In the genomic region with DNA sequence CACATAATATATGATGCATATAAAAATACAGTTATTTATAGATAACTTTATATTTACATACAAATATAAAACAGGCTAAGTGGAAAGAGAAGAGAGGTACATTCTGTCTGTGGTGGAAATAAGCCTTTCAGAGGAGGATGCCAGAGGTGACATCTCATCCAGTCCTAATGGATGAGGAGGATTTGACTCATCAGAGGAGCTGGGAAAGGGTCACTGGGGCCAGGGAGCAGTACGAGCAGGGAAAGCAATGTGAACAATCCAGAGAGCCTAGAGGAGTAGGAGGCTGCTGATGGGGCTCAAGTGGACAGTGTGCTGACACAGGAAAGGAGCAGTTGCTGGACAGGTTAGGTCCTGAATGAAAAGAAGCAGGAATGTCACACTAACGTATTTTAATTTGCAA, we compare ENCODE assay signal across 11 cellular contexts. TPM values are rescaled to one million over a fixed set of nuclear protein-coding genes. Genes with fewer than 3 reads are reported as not detected.
DNase-seq lines count a peak whose midpoint lies in the region; ATAC-seq and TF ChIP-seq lines count a peak whose summit lies in the region.
"Had no signal": no experiment of that assay in that cellular context is flagged by ENCODE, and none has a peak within 500 bp of the region (broad histone marks: within the 10 kb centered on the region; RNA-seq: fewer than 3 reads in every experiment).

No MANE protein-coding gene starts in this region.

- in situ Hi-C loops in GM23248 (cut with MboI), result no loop called here

- no peaks in the 10 kb centered on the region for H3K27me3 Mint-ChIP-seq in type B pancreatic cell

- no peaks in the 10 kb centered on the region for H3K4me1 Mint-ChIP-seq in type B pancreatic cell (ENCODE audit: unreplicated experiment)
- H3K4me1 Mint-ChIP-seq: activated naive CD8-positive, alpha-beta T cell treated with anti-CD3 and anti-CD28 coated beads, Interleukin-2, amount 10 ng/mL, durations not matched to agents 7 days and 5 days had no signal

- H3K79me2 ChIP-seq in GM23248 (ENCODE audit: insufficient read depth), result no peaks in the 10 kb centered on the region
- H3K79me2 ChIP-seq in fibroblast of lung (ENCODE audit: control insufficient read depth, insufficient read depth, low read length), result no peaks in the 10 kb centered on the region

- H3K4me3 Mint-ChIP-seq in type B pancreatic cell, result no peak overlapping the region
- H3K4me3 Mint-ChIP-seq: activated naive CD8-positive, alpha-beta T cell treated with anti-CD3 and anti-CD28 coated beads, Interleukin-2, amount 10 ng/mL, durations not matched to agents 7 days and 5 days had no signal

- H3K4me2 ChIP-seq in GM23248 (ENCODE audit: unreplicated experiment) (peak overlapping the region; percentile 43), fibroblast of lung (ENCODE audit: extremely low read depth, insufficient read depth, low read length) (peak overlapping the region; percentile 38)

- peaks cover 23% of the 10 kb centered on the region for H3F3A ChIP-seq in GM23248 (ENCODE audit: insufficient read depth)

- peak overlapping the region; percentile 75 for H3K27ac ChIP-seq in GM23248
- H3K27ac ChIP-seq in fibroblast of lung (ENCODE audit: insufficient read depth, low read length), result peak overlapping the region; percentile 37

- H3K36me3 ChIP-seq in GM23248 (ENCODE audit: low read depth), result no peaks in the 10 kb centered on the region
- H3K36me3 ChIP-seq in fibroblast of lung (ENCODE audit: control insufficient read depth, insufficient read depth, low read length), result no peaks in the 10 kb centered on the region

- H3K4me1 ChIP-seq in GM23248 (ENCODE audit: insufficient read depth) (peaks cover 47% of the 10 kb centered on the region), fibroblast of lung (ENCODE audit: control insufficient read depth, extremely low read depth, insufficient read depth, low read length) (peaks cover 6% of the 10 kb centered on the region)

- H3K9me2 ChIP-seq in GM23248 (ENCODE audit: insufficient read depth), result no peaks in the 10 kb centered on the region

- ATAC-seq in SK-N-SH treated with all-trans-retinoic acid at 6 μM for 48 hours, result peak; percentile 91
- ATAC-seq in GM18870 (IDR thresholded peaks at IDR 0.05; ENCODE audit: unreplicated experiment), result no peak

- H2AFZ ChIP-seq in GM23248, result no peak overlapping the region
- H2AFZ ChIP-seq in fibroblast of lung (ENCODE audit: low read length), result no peak overlapping the region

- no peak overlapping the region for H3K27ac Mint-ChIP-seq in type B pancreatic cell
- H3K27ac Mint-ChIP-seq: activated naive CD8-positive, alpha-beta T cell treated with anti-CD3 and anti-CD28 coated beads, Interleukin-2, amount 10 ng/mL, durations not matched to agents 7 days and 5 days had no signal

- H3K36me3 Mint-ChIP-seq in type B pancreatic cell, result no peaks in the 10 kb centered on the region
- H3K36me3 Mint-ChIP-seq: activated naive CD8-positive, alpha-beta T cell treated with anti-CD3 and anti-CD28 coated beads, Interleukin-2, amount 10 ng/mL, durations not matched to agents 7 days and 5 days had no signal

- DNase-seq in GM23248 (peak; percentile 93), fibroblast of lung (ENCODE audit: low read depth in 2 of 2) (peak; percentile 70 to 95), renal cortical epithelial cell (ENCODE audit: low read depth) (peak; percentile 71), occipital lobe (lab: John Stamatoyannopoulos, UW) (no peak), type B pancreatic cell (ENCODE audit: extremely low spot score, unreplicated experiment) (no peak)
- no peak for DNase-seq in activated naive CD4-positive, alpha-beta T cell treated with Interleukin-2 at 50 U/mL for 16 hours
- DNase-seq: activated naive CD8-positive, alpha-beta T cell treated with anti-CD3 and anti-CD28 coated beads, Interleukin-2, amount 10 ng/mL, durations not matched to agents 7 days and 5 days; NCI-H2227 treated with DMSO at 0.1 percent for 48 hours; T-helper 9 cell had no signal

- H3K9ac ChIP-seq in GM23248, result 0 out of 2 replicates have a peak overlapping the region, but pooled peaks have one; percentile 39
- no peak overlapping the region for H3K9ac ChIP-seq in fibroblast of lung (ENCODE audit: insufficient read depth, low read length)

- H3K4me3 ChIP-seq in GM23248, result 0 out of 2 replicates have a peak overlapping the region, but pooled peaks have one; percentile 8
- no peak overlapping the region for H3K4me3 ChIP-seq in fibroblast of lung (replicated peaks in 1 of 4; ENCODE audit: control extremely low read depth in 1 of 4, insufficient read depth in 1 of 4, low read depth in 3 of 4, low read length in 4 of 4)

- no peaks in the 10 kb centered on the region for H3K9me3 Mint-ChIP-seq in type B pancreatic cell
- H3K9me3 Mint-ChIP-seq: activated naive CD8-positive, alpha-beta T cell treated with anti-CD3 and anti-CD28 coated beads, Interleukin-2, amount 10 ng/mL, durations not matched to agents 7 days and 5 days had no signal

- 2 to 4% methylated on average over 2 of the region's 2 CpGs for WGBS in GM23248 (ENCODE audit: low coverage in 1 of 2, low lambda C conversion rate in 2 of 2, missing lambda C conversion rate in 2 of 2), 2 experiments

- H3K27me3 ChIP-seq in GM23248 (replicated peaks; ENCODE audit: insufficient read depth), result no peaks in the 10 kb centered on the region
- no peaks in the 10 kb centered on the region for H3K27me3 ChIP-seq in fibroblast of lung (ENCODE audit: control insufficient read depth, insufficient read depth, low read length)

- TF ChIP-seq CTCF in fibroblast of lung (conservative IDR thresholded peaks at IDR 0.05 in 1 of 2, IDR thresholded peaks at IDR 0.05 in 1 of 2; ENCODE audit: low read depth in 1 of 2, low read length in 2 of 2), result no peak
- no peak for TF ChIP-seq CTCF in type B pancreatic cell (conservative IDR thresholded peaks at IDR 0.05)

- H4K20me1 ChIP-seq in GM23248 (ENCODE audit: insufficient read depth), result no peaks in the 10 kb centered on the region
- no peaks in the 10 kb centered on the region for H4K20me1 ChIP-seq in fibroblast of lung (ENCODE audit: control insufficient read depth, extremely low read depth, insufficient read depth, low read length)

- H3K9me3 ChIP-seq in GM23248 (ENCODE audit: low read depth), result no peaks in the 10 kb centered on the region
- no peaks in the 10 kb centered on the region for H3K9me3 ChIP-seq in fibroblast of lung (ENCODE audit: control insufficient read depth, insufficient read depth, low read depth, low read length)

TF ChIP-seq in SK-N-SH treated with all-trans-retinoic acid at 6 μM for 48 hours, 23 proteins besides CTCF, POLR2A, EP300 and RAD21 (continues in another document):
- TF ChIP-seq SNAI2 (CRISPR knock-in tag; IDR thresholded peaks at IDR 0.05), result no peak
- TF ChIP-seq, protein P1, sequence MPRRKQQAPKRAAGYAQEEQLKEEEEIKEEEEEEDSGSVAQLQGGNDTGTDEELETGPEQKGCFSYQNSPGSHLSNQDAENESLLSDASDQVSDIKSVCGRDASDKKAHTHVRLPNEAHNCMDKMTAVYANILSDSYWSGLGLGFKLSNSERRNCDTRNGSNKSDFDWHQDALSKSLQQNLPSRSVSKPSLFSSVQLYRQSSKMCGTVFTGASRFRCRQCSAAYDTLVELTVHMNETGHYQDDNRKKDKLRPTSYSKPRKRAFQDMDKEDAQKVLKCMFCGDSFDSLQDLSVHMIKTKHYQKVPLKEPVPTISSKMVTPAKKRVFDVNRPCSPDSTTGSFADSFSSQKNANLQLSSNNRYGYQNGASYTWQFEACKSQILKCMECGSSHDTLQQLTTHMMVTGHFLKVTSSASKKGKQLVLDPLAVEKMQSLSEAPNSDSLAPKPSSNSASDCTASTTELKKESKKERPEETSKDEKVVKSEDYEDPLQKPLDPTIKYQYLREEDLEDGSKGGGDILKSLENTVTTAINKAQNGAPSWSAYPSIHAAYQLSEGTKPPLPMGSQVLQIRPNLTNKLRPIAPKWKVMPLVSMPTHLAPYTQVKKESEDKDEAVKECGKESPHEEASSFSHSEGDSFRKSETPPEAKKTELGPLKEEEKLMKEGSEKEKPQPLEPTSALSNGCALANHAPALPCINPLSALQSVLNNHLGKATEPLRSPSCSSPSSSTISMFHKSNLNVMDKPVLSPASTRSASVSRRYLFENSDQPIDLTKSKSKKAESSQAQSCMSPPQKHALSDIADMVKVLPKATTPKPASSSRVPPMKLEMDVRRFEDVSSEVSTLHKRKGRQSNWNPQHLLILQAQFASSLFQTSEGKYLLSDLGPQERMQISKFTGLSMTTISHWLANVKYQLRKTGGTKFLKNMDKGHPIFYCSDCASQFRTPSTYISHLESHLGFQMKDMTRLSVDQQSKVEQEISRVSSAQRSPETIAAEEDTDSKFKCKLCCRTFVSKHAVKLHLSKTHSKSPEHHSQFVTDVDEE (CRISPR knock-in tag; IDR thresholded peaks at IDR 0.05), result no peak
- TF ChIP-seq BACH2 (CRISPR knock-in tag; IDR thresholded peaks at IDR 0.05; ENCODE audit: borderline replicate concordance), result no peak
- no peak for TF ChIP-seq ESRRG (CRISPR knock-in tag; IDR thresholded peaks at IDR 0.05)
- TF ChIP-seq TOX (CRISPR knock-in tag; IDR thresholded peaks at IDR 0.05; ENCODE audit: borderline replicate concordance), result no peak
- TF ChIP-seq ARNTL (CRISPR knock-in tag; IDR thresholded peaks at IDR 0.05; ENCODE audit: borderline replicate concordance, low read depth), result no peak

RNA-seq across cellular contexts. Expression of a gene that starts 18.6 kb away (rescaled TPM):
- 3.6 and 3.9 TPM in 2 replicates for total RNA-seq in GM23248 (2014; rRNA removed; shearing (Covaris generic))
- polyA plus RNA-seq in GM23248 (2016; fragmentation: Nextera tagmentation; extraction: Ambion mirVana) (3.1 and 3.5 TPM in 2 replicates), fibroblast of lung (1.9 and 2.7 TPM in 2 replicates)
- total RNA-seq in fibroblast of lung (0.77 and 1.5 TPM in 2 replicates), renal cortical epithelial cell (7.2 and 10.2 TPM in 2 replicates), occipital lobe (28.5 TPM), type B pancreatic cell (ENCODE audit: low replicate concordance) (0.70 and 1.8 TPM in 2 replicates)
- polyA plus RNA-seq in fibroblast of lung (2012), result 1.2 and 1.5 TPM in 2 replicates
- 0.22 and 1.2 TPM in 2 replicates for polyA minus RNA-seq in fibroblast of lung (ENCODE audit: low replicate concordance)
- total RNA-seq: activated naive CD8-positive, alpha-beta T cell treated with anti-CD3 and anti-CD28 coated beads, Interleukin-2, amount 10 ng/mL, durations not matched to agents 7 days and 5 days had no signal

RNA-seq across cellular contexts. Expression of a gene that starts 54.7 kb away (rescaled TPM):
- total RNA-seq in GM23248 (2014; rRNA removed; shearing (Covaris generic)), result 459 and 462 TPM in 2 replicates
- polyA plus RNA-seq in GM23248 (2016; fragmentation: Nextera tagmentation; extraction: Ambion mirVana) (332 and 336 TPM in 2 replicates), fibroblast of lung (87.4 and 137 TPM in 2 replicates)
- total RNA-seq in fibroblast of lung (19.0 and 45.1 TPM in 2 replicates), renal cortical epithelial cell (1.4 and 3.1 TPM in 2 replicates), occipital lobe (1.1 TPM), type B pancreatic cell (ENCODE audit: low replicate concordance) (0.14 TPM in 2 replicates)
- polyA plus RNA-seq in fibroblast of lung (2012), result 52.6 and 83.8 TPM in 2 replicates
- 21.0 and 23.8 TPM in 2 replicates for polyA minus RNA-seq in fibroblast of lung (ENCODE audit: low replicate concordance)
- total RNA-seq: activated naive CD8-positive, alpha-beta T cell treated with anti-CD3 and anti-CD28 coated beads, Interleukin-2, amount 10 ng/mL, durations not matched to agents 7 days and 5 days had no signal

Comparison
In these comparisons a context has a peak if more than half of its experiments do, and no peak if none do; other contexts are left out.
1. DNase-seq: peak in GM23248 (single experiment), fibroblast of lung (2 of 2) and renal cortical epithelial cell (single experiment); none in activated naive CD4-positive, alpha-beta T cell treated with Interleukin-2 at 50 U/mL for 16 hours (single experiment), occipital lobe (single experiment) and type B pancreatic cell (single experiment).